Comparison of ENCODE assay signal across 19 cellular contexts in genomic region chr11:120522736-120523135, GRCh38. TPM values are rescaled to one million over a fixed set of nuclear protein-coding genes. Genes with fewer than 3 reads are reported as not detected.
DNase-seq lines count a peak whose midpoint lies in the region; ATAC-seq, FAIRE-seq and TF ChIP-seq lines count a peak whose summit lies in the region.
"Had no signal": no experiment of that assay in that cellular context is flagged by ENCODE, and none has a peak within 500 bp of the region (broad histone marks: within the 10 kb centered on the region; RNA-seq: fewer than 3 reads in every experiment).

No MANE protein-coding gene starts in this region.

- ATAC-seq in stimulated activated memory B cell treated with anti-CD40 and anti-IgM and Interleukin-4, amounts not matched to agents 10 μg/mL and 1 μg/mL and 100 μg/mL, for 72 hours = no peak
- ATAC-seq: A549 had no signal

- H2AFZ ChIP-seq in neural progenitor cell (replicated peaks) = no peak overlapping the region
- H2AFZ ChIP-seq: PC-9 had no signal

- H3K4me2 ChIP-seq in neural progenitor cell = no peak overlapping the region
- H3K4me2 ChIP-seq: A549, PC-9 had no signal

- H3K9me3 Mint-ChIP-seq in neural progenitor cell = no peaks in the 10 kb centered on the region
- H3K9me3 Mint-ChIP-seq in stimulated activated memory B cell treated with anti-CD40 and anti-IgM and Interleukin-4, amounts not matched to agents 10 μg/mL and 1 μg/mL and 100 μg/mL, for 72 hours = no peaks in the 10 kb centered on the region
- H3K9me3 Mint-ChIP-seq: IgD-negative memory B cell had no signal

- no peak overlapping the region for H3K4me3 ChIP-seq in neural progenitor cell
- H3K4me3 ChIP-seq: A549, MG63, PC-9 had no signal

- H3K27me3 ChIP-seq in neural progenitor cell = no peaks in the 10 kb centered on the region
- H3K27me3 ChIP-seq: MG63 had no signal

- peaks cover 15% of the 10 kb centered on the region for H3F3A ChIP-seq in neural progenitor cell (ENCODE audit: low read depth)

- peaks cover 22% of the 10 kb centered on the region for H3K4me1 ChIP-seq in neural progenitor cell
- H3K4me1 ChIP-seq: A549 had no signal

- H4K20me1 ChIP-seq in neural progenitor cell (ENCODE audit: low read depth) = no peaks in the 10 kb centered on the region

- no peaks in the 10 kb centered on the region for H3K36me3 ChIP-seq in neural progenitor cell
- H3K36me3 ChIP-seq: MG63 had no signal

- no peaks in the 10 kb centered on the region for H3K36me3 Mint-ChIP-seq in neural progenitor cell
- no peaks in the 10 kb centered on the region for H3K36me3 Mint-ChIP-seq in stimulated activated memory B cell treated with anti-CD40 and anti-IgM and Interleukin-4, amounts not matched to agents 10 μg/mL and 1 μg/mL and 100 μg/mL, for 72 hours

- no peak for FAIRE-seq in GM19239 (lab: Jason Lieb, UNC)
- FAIRE-seq: A549, HTR-8/SVneo had no signal

- H3K9me3 ChIP-seq in neural progenitor cell (ENCODE audit: low read depth) = no peaks in the 10 kb centered on the region
- H3K9me3 ChIP-seq: A549, MG63 had no signal

- no peak overlapping the region for H3K27ac ChIP-seq in neural progenitor cell
- H3K27ac ChIP-seq: A549, C4-2B, HL-60, PC-9 had no signal

- peak overlapping the region; percentile 87 for H3K27ac Mint-ChIP-seq in neural progenitor cell
- H3K27ac Mint-ChIP-seq in stimulated activated memory B cell treated with anti-CD40 and anti-IgM and Interleukin-4, amounts not matched to agents 10 μg/mL and 1 μg/mL and 100 μg/mL, for 72 hours = no peak overlapping the region

- H3K79me2 ChIP-seq in neural progenitor cell (ENCODE audit: low read depth) = no peaks in the 10 kb centered on the region

- H3K4me1 Mint-ChIP-seq in neural progenitor cell = peaks cover 27% of the 10 kb centered on the region
- no peaks in the 10 kb centered on the region for H3K4me1 Mint-ChIP-seq in stimulated activated memory B cell treated with anti-CD40 and anti-IgM and Interleukin-4, amounts not matched to agents 10 μg/mL and 1 μg/mL and 100 μg/mL, for 72 hours
- H3K4me1 Mint-ChIP-seq: IgD-negative memory B cell had no signal

- TF ChIP-seq CTCF in neural progenitor cell (IDR thresholded peaks at IDR 0.05) = no peak

- peaks cover 23% of the 10 kb centered on the region for H3K27me3 Mint-ChIP-seq in neural progenitor cell (ENCODE audit: insufficient read depth, low read depth)
- H3K27me3 Mint-ChIP-seq in stimulated activated memory B cell treated with anti-CD40 and anti-IgM and Interleukin-4, amounts not matched to agents 10 μg/mL and 1 μg/mL and 100 μg/mL, for 72 hours = peaks cover 62% of the 10 kb centered on the region

- peak overlapping the region; percentile 55 for H3K4me3 Mint-ChIP-seq in neural progenitor cell
- no peak overlapping the region for H3K4me3 Mint-ChIP-seq in stimulated activated memory B cell treated with anti-CD40 and anti-IgM and Interleukin-4, amounts not matched to agents 10 μg/mL and 1 μg/mL and 100 μg/mL, for 72 hours

- peak; percentile 25 for DNase-seq in activated effector memory CD4-positive, alpha-beta T cell treated with anti-CD3 and anti-CD28 coated beads, Interleukin-2, amount 50 U/mL, for 16 hours
- DNase-seq in activated effector memory CD4-positive, alpha-beta T cell treated with Interleukin-2 at 50 U/mL for 16 hours = no peak
- DNase-seq in ecto neural progenitor cell (ENCODE audit: low spot score) (peak; percentile 36), neural progenitor cell (ENCODE audit: low spot score) (no peak), HT-29 (ENCODE audit: low spot score) (no peak), GM19239 (ENCODE audit: insufficient read length, low spot score) (no peak)
- DNase-seq: Karpas-422, MG63, NCI-H1694, NCI-H2081 treated with DMSO at 0.1 percent for 48 hours, NCI-H2227 treated with DMSO at 0.1 percent for 48 hours, PC-9 had no signal

- H3K9ac ChIP-seq in neural progenitor cell = no peak overlapping the region

RNA-seq across cellular contexts. Expression of gene GRIK4, which starts 11.2 kb away (rescaled TPM):
- 0.36 and 0.68 TPM in 2 replicates for total RNA-seq in neural progenitor cell (ENCODE audit: low replicate concordance)
- total RNA-seq in HT-29 (2014; rRNA removed; shearing (Covaris generic)) = not detected in 2 replicates
- total RNA-seq: PC-9, SK-MEL-5 had no signal

Comparison
In these comparisons a context has a peak if more than half of its experiments do, and no peak if none do; other contexts are left out.
1. DNase-seq: peak in activated effector memory CD4-positive, alpha-beta T cell treated with anti-CD3 and anti-CD28 coated beads, Interleukin-2, amount 50 U/mL, for 16 hours (single experiment) and ecto neural progenitor cell (single experiment); none in activated effector memory CD4-positive, alpha-beta T cell treated with Interleukin-2 at 50 U/mL for 16 hours (single experiment), neural progenitor cell (single experiment), HT-29 (single experiment) and GM19239 (single experiment).